1 cellular context compared by ENCODE assay signal in genomic region chr3:112881891-112882290, GRCh38.
TF ChIP-seq lines count a peak whose summit lies in the region.

No MANE protein-coding gene starts in this region.

TF ChIP-seq in GM12878, 131 proteins besides CTCF, POLR2A, EP300 and RAD21 (continued from another document):
- no peak for TF ChIP-seq RELB (IDR thresholded peaks at IDR 0.05; ENCODE audit: low read depth)
- no peak for TF ChIP-seq SUPT20H (IDR thresholded peaks at IDR 0.05; ENCODE audit: borderline replicate concordance, control insufficient read depth, low read depth, low read length)
- no peak for TF ChIP-seq GABPA (IDR thresholded peaks at IDR 0.05; ENCODE audit: low read depth)
- no peak for TF ChIP-seq POU2F2 (IDR thresholded peaks at IDR 0.05; ENCODE audit: borderline replicate concordance, low read depth, low read length)
- no peak for TF ChIP-seq SRF (IDR thresholded peaks at IDR 0.05; ENCODE audit: low read depth in 2 of 2, low read length in 2 of 2)
